21 cellular contexts compared by ENCODE assay signal in genomic region chr5:102241809-102242421, GRCh38. TPM values are rescaled to one million over a fixed set of nuclear protein-coding genes. Genes with fewer than 3 reads are reported as not detected.
DNase-seq lines count a peak whose midpoint lies in the region; ATAC-seq, FAIRE-seq and TF ChIP-seq lines count a peak whose summit lies in the region.
"Had no signal": no experiment of that assay in that cellular context is flagged by ENCODE, and none has a peak within 500 bp of the region (broad histone marks: within the 10 kb centered on the region; RNA-seq: fewer than 3 reads in every experiment).

No MANE protein-coding gene starts in this region.

- no peak for TF ChIP-seq POLR2A in H1 (IDR thresholded peaks at IDR 0.05; ENCODE audit: control extremely low read depth in 1 of 2, low read depth in 2 of 2, low read length in 2 of 2)

- H3K4me3 ChIP-seq in H1 (ENCODE audit: extremely low read depth in 1 of 4, insufficient read depth in 2 of 4, low read depth in 3 of 4, low read length in 4 of 4) = no peak overlapping the region
- H3K4me3 ChIP-seq in lower lobe of right lung = no peak overlapping the region
- H3K4me3 ChIP-seq in upper lobe of right lung = no peak overlapping the region
- H3K4me3 ChIP-seq in BE2C (ENCODE audit: low read depth, low read length) = no peak overlapping the region
- H3K4me3 ChIP-seq: cardiac muscle cell, heart left ventricle, thoracic aorta had no signal

- H3K56ac ChIP-seq in H1 (replicated peaks; ENCODE audit: insufficient read length, low read depth, low read length) = no peak overlapping the region

- H2BK120ac ChIP-seq in H1 (replicated peaks; ENCODE audit: low read depth, low read length) = no peak overlapping the region

- no peak overlapping the region for H3K18ac ChIP-seq in H1 (ENCODE audit: extremely low read depth, low read length)

- no peaks in the 10 kb centered on the region for H4K20me1 ChIP-seq in H1 (replicated peaks in 1 of 2; ENCODE audit: control insufficient read depth in 1 of 2, insufficient read depth in 2 of 2, low read length in 2 of 2)

- H3K14ac ChIP-seq in H1 (ENCODE audit: insufficient read length) = no peak overlapping the region

- no peak overlapping the region for H2AK5ac ChIP-seq in H1 (ENCODE audit: low read depth, low read length)

- no peak overlapping the region for H2BK12ac ChIP-seq in H1 (ENCODE audit: low read depth, low read length)

- H3K36me3 ChIP-seq in H1 (ENCODE audit: control insufficient read depth in 2 of 4, insufficient read depth in 4 of 4, low read length in 3 of 4) = no peaks in the 10 kb centered on the region
- no peaks in the 10 kb centered on the region for H3K36me3 ChIP-seq in lower lobe of right lung
- H3K36me3 ChIP-seq in upper lobe of right lung = no peaks in the 10 kb centered on the region
- no peaks in the 10 kb centered on the region for H3K36me3 ChIP-seq in BE2C
- H3K36me3 ChIP-seq: cardiac muscle cell, heart left ventricle, thoracic aorta had no signal

- no peak for FAIRE-seq in H1 (lab: Jason Lieb, UNC)
- FAIRE-seq: endothelial cell of umbilical vein had no signal

- intact Hi-C loops in lower lobe of right lung (cut with DNase I) = no loop called here
- intact Hi-C loops in upper lobe of right lung (cut with DNase I) = no loop called here

- POLR2A ChIA-PET in H1 (lab: Charles Lee; ENCODE audit: partially characterized antibody) = no interaction called here

- H4K91ac ChIP-seq in H1 (replicated peaks; ENCODE audit: insufficient read length, low read length) = no peak overlapping the region

- no peaks in the 10 kb centered on the region for H3K4me1 ChIP-seq in H1 (replicated peaks in 1 of 4; ENCODE audit: control insufficient read depth in 3 of 4, insufficient read depth in 4 of 4, low read length in 3 of 4)
- no peaks in the 10 kb centered on the region for H3K4me1 ChIP-seq in lower lobe of right lung
- H3K4me1 ChIP-seq in upper lobe of right lung = no peaks in the 10 kb centered on the region
- H3K4me1 ChIP-seq in BE2C = no peaks in the 10 kb centered on the region
- H3K4me1 ChIP-seq: heart left ventricle had no signal

- H3K9me3 ChIP-seq in H1 (ENCODE audit: insufficient read depth in 2 of 2, low read depth in 1 of 2, low read length in 1 of 2) (no peaks in the 10 kb centered on the region), lower lobe of right lung (no peaks in the 10 kb centered on the region), upper lobe of right lung (no peaks in the 10 kb centered on the region), BE2C (no peaks in the 10 kb centered on the region)
- H3K9me3 ChIP-seq: thoracic aorta had no signal

- H3K23me2 ChIP-seq in H1 (ENCODE audit: low read depth, low read length) = no peaks in the 10 kb centered on the region

- H3K79me1 ChIP-seq in H1 (ENCODE audit: low read depth, low read length) = no peaks in the 10 kb centered on the region

- H4K8ac ChIP-seq in H1 (ENCODE audit: extremely low read depth, insufficient read depth, low read length) = no peak overlapping the region

- no peak overlapping the region for H2BK5ac ChIP-seq in H1 (ENCODE audit: low read depth, low read length)

- no peak overlapping the region for H3K4me2 ChIP-seq in H1 (ENCODE audit: insufficient read depth in 1 of 2, low read depth in 2 of 2, low read length in 2 of 2)

- H3K27me3 ChIP-seq in H1 (replicated peaks in 1 of 4; ENCODE audit: control insufficient read depth in 3 of 4, extremely low read depth in 1 of 4, insufficient read depth in 3 of 4, low read length in 3 of 4) (no peaks in the 10 kb centered on the region), lower lobe of right lung (ENCODE audit: low read depth) (no peaks in the 10 kb centered on the region), upper lobe of right lung (no peaks in the 10 kb centered on the region), BE2C (no peaks in the 10 kb centered on the region)
- H3K27me3 ChIP-seq: cardiac muscle cell, heart left ventricle had no signal

- TF ChIP-seq CTCF in H1 (IDR thresholded peaks at IDR 0.05; ENCODE audit: control extremely low read depth in 1 of 3, insufficient read depth in 1 of 3, low read depth in 1 of 3, low read length in 3 of 3) (no peak), lower lobe of right lung (IDR thresholded peaks at IDR 0.05) (no peak), upper lobe of right lung (IDR thresholded peaks at IDR 0.05) (no peak), BE2C (IDR thresholded peaks at IDR 0.05; ENCODE audit: low read depth, low read length) (no peak)

- DNase-seq in NCI-H524 (lab: John Stamatoyannopoulos, UW) (peak; percentile 54 to 88), H1 (ENCODE audit: low read depth in 1 of 2, low spot score in 2 of 2) (no peak), lower lobe of right lung (no peak), upper lobe of right lung (no peak), BE2C (no peak), SHP77 treated with DMSO at 0.1 percent for 48 hours (lab: John Stamatoyannopoulos, UW) (no peak)
- DNase-seq: activated CD4-positive, alpha-beta memory T cell treated with anti-CD3 and anti-CD28 coated beads, Interleukin-2, amount 10 ng/mL, durations not matched to agents 7 days and 5 days; activated naive CD4-positive, alpha-beta T cell; amniotic stem cell; CD8-positive, alpha-beta memory T cell; heart left ventricle; naive B cell; NCI-H774; SIG-M5; stimulated activated CD4-positive, alpha-beta T cell treated with anti-CD3 and anti-CD28 coated beads, Interleukin-1b, Interleukin-23, amount 100 ng/mL, for 48 hours; stimulated activated naive B cell treated with anti-CD40 and anti-IgM and Interleukin-4, amounts not matched to agents 10 μg/mL and 1 μg/mL and 100 μg/mL, for 72 hours had no signal

- no peak overlapping the region for H4K5ac ChIP-seq in H1 (ENCODE audit: insufficient read length, low read depth, low read length)

- H3K9ac ChIP-seq in H1 (replicated peaks in 1 of 4; ENCODE audit: extremely low read depth in 1 of 4, low read depth in 3 of 4, low read length in 3 of 4) = no peak overlapping the region

- CTCF ChIA-PET in H1 (lab: Charles Lee; ENCODE audit: partially characterized antibody) = no interaction called here

- H2BK15ac ChIP-seq in H1 (ENCODE audit: low read length) = no peak overlapping the region

- H3K27ac ChIP-seq in H1 (ENCODE audit: low read depth, low read length) (no peak overlapping the region), lower lobe of right lung (peak overlapping the region; percentile 53), upper lobe of right lung (peak overlapping the region; percentile 52)
- H3K27ac ChIP-seq: cardiac muscle cell, heart left ventricle, thoracic aorta had no signal

- no peak overlapping the region for H2BK20ac ChIP-seq in H1 (ENCODE audit: low read length)

- H3K79me2 ChIP-seq in H1 (ENCODE audit: control insufficient read depth in 1 of 2, insufficient read depth in 2 of 2, low read length in 2 of 2) = no peaks in the 10 kb centered on the region

- peak; percentile 83 to 87 for ATAC-seq in lower lobe of right lung
- ATAC-seq in upper lobe of right lung = peak; percentile 92
- ATAC-seq in GM18909 (IDR thresholded peaks at IDR 0.05; ENCODE audit: poor library complexity, unreplicated experiment) = no peak
- ATAC-seq: heart left ventricle had no signal

- H3K23ac ChIP-seq in H1 (ENCODE audit: insufficient read length) = no peak overlapping the region

- WGBS in H1 (ENCODE audit: extremely low coverage in 1 of 2, insufficient coverage in 1 of 2, insufficient read length in 1 of 2, insufficient replicate concordance in 2 of 2, low coverage in 1 of 2, low lambda C conversion rate in 2 of 2, missing lambda C conversion rate in 1 of 2), 2 experiments = 80% methylated on average over 1 of the region's 1 CpG; no CpG with 5 or more reads in 1 of the 2 experiments

- H3K4ac ChIP-seq in H1 (replicated peaks; ENCODE audit: insufficient read length, low read depth, low read length) = no peak overlapping the region

- peak; percentile 1 to 12; a peak in 1 of 4 replicates for TF ChIP-seq RAD21 in H1 (IDR thresholded peaks at IDR 0.05 in 1 of 2, conservative IDR thresholded peaks at IDR 0.05 in 1 of 2; ENCODE audit: low read depth in 2 of 2, low read length in 2 of 2)

- no peak for TF ChIP-seq EP300 in H1 (IDR thresholded peaks at IDR 0.05; ENCODE audit: borderline replicate concordance in 1 of 2, low read depth in 2 of 2, low read length in 2 of 2)

- no peak overlapping the region for H2AFZ ChIP-seq in H1 (ENCODE audit: low read length)

TF ChIP-seq in H1, 55 proteins besides CTCF, POLR2A, EP300 and RAD21 (continues in another document):
- TF ChIP-seq CHD2 (IDR thresholded peaks at IDR 0.05; ENCODE audit: low read length) (no peak), SIRT6 (IDR thresholded peaks at IDR 0.05; ENCODE audit: low read length) (no peak), CTBP2 (IDR thresholded peaks at IDR 0.05; ENCODE audit: borderline replicate concordance, insufficient read depth, insufficient read length, low read length) (no peak), ZNF274 (IDR thresholded peaks at IDR 0.05; ENCODE audit: borderline replicate concordance, extremely low read depth, low read length) (no peak), POLR2AphosphoS5 (IDR thresholded peaks at IDR 0.05; ENCODE audit: low read depth, low read length) (no peak), E2F6 (IDR thresholded peaks at IDR 0.05) (no peak), CBX8 (IDR thresholded peaks at IDR 0.05; ENCODE audit: borderline replicate concordance, low read depth, low read length) (no peak), RXRA (IDR thresholded peaks at IDR 0.05; ENCODE audit: insufficient read depth, low read depth, low read length) (no peak), BCL11A (IDR thresholded peaks at IDR 0.05; ENCODE audit: low read depth in 2 of 2, low read length in 2 of 2) (no peak), TBP (IDR thresholded peaks at IDR 0.05; ENCODE audit: low read depth, low read length) (no peak)

RNA-seq across cellular contexts. Expression of gene SLCO4C1, which starts 54.2 kb away (rescaled TPM):
- 4.5 and 4.9 TPM in 2 replicates for total RNA-seq in H1 (2021; fragmentation: NEBNext Ultra II Directional; extraction: Animal tissue kit (Norgen Biotek cat#: 25700))
- polyA plus RNA-seq in H1 (2011; rRNA removed) = 0.80 and 1.3 TPM in 2 replicates
- polyA plus RNA-seq in H1 (2011; cell fraction: cytosol; rRNA removed) = 1.7 TPM
- polyA plus RNA-seq in H1 (2011; cell fraction: nucleus; rRNA removed) = 0.81 TPM
- 1.3 to 2.5 TPM (median 2.0 TPM) in 4 replicates for polyA plus RNA-seq in H1 (2012, experiment 1 of 2)
- 0.21 TPM for polyA plus RNA-seq in H1 (2012, experiment 2 of 2)
- polyA plus RNA-seq in H1 (2013, experiment 1 of 2) = 9.4 TPM
- 10.2 TPM for polyA plus RNA-seq in H1 (2013, experiment 2 of 2)
- polyA minus RNA-seq in H1 (2011; rRNA and poly(A)+ RNA removed) = 2.5 and 2.8 TPM in 2 replicates
- 2.3 TPM for polyA minus RNA-seq in H1 (2011; cell fraction: cytosol; rRNA and poly(A)+ RNA removed)
- polyA minus RNA-seq in H1 (2011; cell fraction: nucleus; rRNA and poly(A)+ RNA removed) = 4.5 TPM
- total RNA-seq in lower lobe of right lung = 29.5 TPM
- total RNA-seq in upper lobe of right lung = 36.9 TPM
- polyA plus RNA-seq in BE2C (2012; ENCODE audit: insufficient read depth, insufficient read length, low read depth) = 0.29 TPM
- total RNA-seq: cardiac muscle cell, endothelial cell of umbilical vein, MCF 10A had no signal
- polyA plus RNA-seq: cardiac muscle cell had no signal

Comparison
In these comparisons a context has a peak if more than half of its experiments do, and no peak if none do; other contexts are left out.
1. DNase-seq: peak in NCI-H524 (2 of 2); none in H1 (0 of 2), lower lobe of right lung (single experiment), upper lobe of right lung (single experiment), BE2C (single experiment) and SHP77 treated with DMSO at 0.1 percent for 48 hours (single experiment).